1 cellular context compared by ENCODE assay signal in the genomic region with DNA sequence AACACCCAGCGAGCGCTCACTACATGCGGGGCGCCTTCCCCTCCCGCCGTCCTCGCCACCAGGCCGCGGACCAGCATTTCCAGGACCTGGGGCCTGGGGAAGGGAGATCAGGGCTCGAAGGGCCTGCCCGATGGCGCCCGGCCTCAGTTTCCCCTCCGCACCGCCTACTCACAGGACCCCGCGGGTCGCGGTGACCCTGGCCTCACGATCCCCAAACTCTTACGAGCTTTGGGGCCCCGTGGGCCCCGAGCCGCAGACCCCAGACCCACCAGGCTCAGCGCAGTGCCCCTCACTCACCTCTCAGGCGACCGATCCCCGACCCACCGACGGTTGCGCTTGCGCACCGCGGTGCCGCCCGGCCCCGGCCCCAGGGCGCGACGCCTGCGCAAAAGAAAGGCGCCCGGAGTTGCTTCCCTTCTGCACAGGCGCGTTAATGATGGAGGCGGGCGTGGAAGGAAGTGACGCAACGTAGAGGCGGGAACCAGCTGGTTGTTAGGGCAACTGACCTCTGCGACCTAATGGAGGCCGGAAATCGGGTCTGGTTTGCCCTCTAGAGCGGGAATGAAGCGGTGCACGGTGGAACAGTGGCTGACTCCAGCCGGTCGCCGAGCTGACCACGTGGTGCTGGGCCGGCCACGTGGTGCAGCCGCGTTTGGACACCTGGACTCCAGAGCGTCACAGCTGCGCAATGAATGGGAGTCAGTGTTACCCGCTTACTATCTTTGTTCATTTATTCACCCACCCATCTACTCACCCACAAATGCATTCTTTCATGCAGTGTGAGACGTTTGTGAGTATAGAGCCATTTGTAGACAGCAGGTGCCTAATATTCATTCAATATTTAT.
TF ChIP-seq lines count a peak whose summit lies in the region.

A gene with protein sequence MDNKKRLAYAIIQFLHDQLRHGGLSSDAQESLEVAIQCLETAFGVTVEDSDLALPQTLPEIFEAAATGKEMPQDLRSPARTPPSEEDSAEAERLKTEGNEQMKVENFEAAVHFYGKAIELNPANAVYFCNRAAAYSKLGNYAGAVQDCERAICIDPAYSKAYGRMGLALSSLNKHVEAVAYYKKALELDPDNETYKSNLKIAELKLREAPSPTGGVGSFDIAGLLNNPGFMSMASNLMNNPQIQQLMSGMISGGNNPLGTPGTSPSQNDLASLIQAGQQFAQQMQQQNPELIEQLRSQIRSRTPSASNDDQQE (minus strand): TSS at position 338 of the 845 bp plus-strand sequence. CDS start 14,205 bp downstream, outside the sequence.

TF ChIP-seq in HEK293, 187 proteins besides CTCF, POLR2A, EP300 and RAD21 (continued from another document):
- TF ChIP-seq, protein P1, sequence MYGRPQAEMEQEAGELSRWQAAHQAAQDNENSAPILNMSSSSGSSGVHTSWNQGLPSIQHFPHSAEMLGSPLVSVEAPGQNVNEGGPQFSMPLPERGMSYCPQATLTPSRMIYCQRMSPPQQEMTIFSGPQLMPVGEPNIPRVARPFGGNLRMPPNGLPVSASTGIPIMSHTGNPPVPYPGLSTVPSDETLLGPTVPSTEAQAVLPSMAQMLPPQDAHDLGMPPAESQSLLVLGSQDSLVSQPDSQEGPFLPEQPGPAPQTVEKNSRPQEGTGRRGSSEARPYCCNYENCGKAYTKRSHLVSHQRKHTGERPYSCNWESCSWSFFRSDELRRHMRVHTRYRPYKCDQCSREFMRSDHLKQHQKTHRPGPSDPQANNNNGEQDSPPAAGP (tag by site-specific recombination; IDR thresholded peaks at IDR 0.05), result 0 out of 2 replicates have a peak, but pooled peaks have one; percentile 16
- TF ChIP-seq ZFP37 (tag by site-specific recombination; IDR thresholded peaks at IDR 0.05) (no peak), ZFHX2 (tag by site-specific recombination; conservative IDR thresholded peaks at IDR 0.05) (peak; percentile 13), ZNF335 (tag by site-specific recombination; conservative IDR thresholded peaks at IDR 0.05) (peak; percentile 81), ZNF274 (IDR thresholded peaks at IDR 0.05; ENCODE audit: low read length) (no peak), ZNF274 (tag by site-specific recombination; IDR thresholded peaks at IDR 0.05; ENCODE audit: borderline replicate concordance) (no peak), ZBTB17 (tag by site-specific recombination; IDR thresholded peaks at IDR 0.05) (peak; percentile 45; the same call in 1 of the 2 replicates), ZNF350 (tag by site-specific recombination; IDR thresholded peaks at IDR 0.05) (no peak), SETDB1 (IDR thresholded peaks at IDR 0.05; ENCODE audit: insufficient read length, low read length) (peak; percentile 68), ZNF658 (tag by site-specific recombination; IDR thresholded peaks at IDR 0.05) (no peak), ZNF302 (tag by site-specific recombination; IDR thresholded peaks at IDR 0.05; ENCODE audit: low read depth) (no peak), HOXC10 (CRISPR knock-in tag; IDR thresholded peaks at IDR 0.05) (no peak), ZNF2 (tag by site-specific recombination; IDR thresholded peaks at IDR 0.05) (0 out of 2 replicates have a peak, but pooled peaks have one; percentile 31), REPIN1 (tag by site-specific recombination; IDR thresholded peaks at IDR 0.05; ENCODE audit: low read depth) (no peak), ZNF600 (tag by site-specific recombination; IDR thresholded peaks at IDR 0.05) (peak; percentile 86), OSR2 (tag by site-specific recombination; IDR thresholded peaks at IDR 0.05) (no peak), ZNF121 (tag by site-specific recombination; IDR thresholded peaks at IDR 0.05) (no peak), ZNF777 (tag by site-specific recombination; IDR thresholded peaks at IDR 0.05; ENCODE audit: borderline replicate concordance) (peak; percentile 84), ZNF416 (tag by site-specific recombination; IDR thresholded peaks at IDR 0.05) (no peak), ZNF529 (tag by site-specific recombination; IDR thresholded peaks at IDR 0.05; ENCODE audit: insufficient replicate concordance) (no peak), ZFP3 (tag by site-specific recombination; IDR thresholded peaks at IDR 0.05; ENCODE audit: low read depth) (no peak), SP7 (tag by site-specific recombination; IDR thresholded peaks at IDR 0.05) (peak; percentile 66), ZNF792 (tag by site-specific recombination; IDR thresholded peaks at IDR 0.05) (peak; percentile 94), ZBTB8A (tag by site-specific recombination; IDR thresholded peaks at IDR 0.05) (peak; percentile 57; the same call in 1 of the 2 replicates)
- TF ChIP-seq, protein P2, sequence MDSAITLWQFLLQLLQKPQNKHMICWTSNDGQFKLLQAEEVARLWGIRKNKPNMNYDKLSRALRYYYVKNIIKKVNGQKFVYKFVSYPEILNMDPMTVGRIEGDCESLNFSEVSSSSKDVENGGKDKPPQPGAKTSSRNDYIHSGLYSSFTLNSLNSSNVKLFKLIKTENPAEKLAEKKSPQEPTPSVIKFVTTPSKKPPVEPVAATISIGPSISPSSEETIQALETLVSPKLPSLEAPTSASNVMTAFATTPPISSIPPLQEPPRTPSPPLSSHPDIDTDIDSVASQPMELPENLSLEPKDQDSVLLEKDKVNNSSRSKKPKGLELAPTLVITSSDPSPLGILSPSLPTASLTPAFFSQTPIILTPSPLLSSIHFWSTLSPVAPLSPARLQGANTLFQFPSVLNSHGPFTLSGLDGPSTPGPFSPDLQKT (IDR thresholded peaks at IDR 0.05; ENCODE audit: borderline replicate concordance, low read depth, low read length), result no peak
- TF ChIP-seq, protein P3, sequence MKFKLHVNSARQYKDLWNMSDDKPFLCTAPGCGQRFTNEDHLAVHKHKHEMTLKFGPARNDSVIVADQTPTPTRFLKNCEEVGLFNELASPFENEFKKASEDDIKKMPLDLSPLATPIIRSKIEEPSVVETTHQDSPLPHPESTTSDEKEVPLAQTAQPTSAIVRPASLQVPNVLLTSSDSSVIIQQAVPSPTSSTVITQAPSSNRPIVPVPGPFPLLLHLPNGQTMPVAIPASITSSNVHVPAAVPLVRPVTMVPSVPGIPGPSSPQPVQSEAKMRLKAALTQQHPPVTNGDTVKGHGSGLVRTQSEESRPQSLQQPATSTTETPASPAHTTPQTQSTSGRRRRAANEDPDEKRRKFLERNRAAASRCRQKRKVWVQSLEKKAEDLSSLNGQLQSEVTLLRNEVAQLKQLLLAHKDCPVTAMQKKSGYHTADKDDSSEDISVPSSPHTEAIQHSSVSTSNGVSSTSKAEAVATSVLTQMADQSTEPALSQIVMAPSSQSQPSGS (tag by site-specific recombination; IDR thresholded peaks at IDR 0.05; ENCODE audit: low read depth), result no peak
- TF ChIP-seq, protein P4, sequence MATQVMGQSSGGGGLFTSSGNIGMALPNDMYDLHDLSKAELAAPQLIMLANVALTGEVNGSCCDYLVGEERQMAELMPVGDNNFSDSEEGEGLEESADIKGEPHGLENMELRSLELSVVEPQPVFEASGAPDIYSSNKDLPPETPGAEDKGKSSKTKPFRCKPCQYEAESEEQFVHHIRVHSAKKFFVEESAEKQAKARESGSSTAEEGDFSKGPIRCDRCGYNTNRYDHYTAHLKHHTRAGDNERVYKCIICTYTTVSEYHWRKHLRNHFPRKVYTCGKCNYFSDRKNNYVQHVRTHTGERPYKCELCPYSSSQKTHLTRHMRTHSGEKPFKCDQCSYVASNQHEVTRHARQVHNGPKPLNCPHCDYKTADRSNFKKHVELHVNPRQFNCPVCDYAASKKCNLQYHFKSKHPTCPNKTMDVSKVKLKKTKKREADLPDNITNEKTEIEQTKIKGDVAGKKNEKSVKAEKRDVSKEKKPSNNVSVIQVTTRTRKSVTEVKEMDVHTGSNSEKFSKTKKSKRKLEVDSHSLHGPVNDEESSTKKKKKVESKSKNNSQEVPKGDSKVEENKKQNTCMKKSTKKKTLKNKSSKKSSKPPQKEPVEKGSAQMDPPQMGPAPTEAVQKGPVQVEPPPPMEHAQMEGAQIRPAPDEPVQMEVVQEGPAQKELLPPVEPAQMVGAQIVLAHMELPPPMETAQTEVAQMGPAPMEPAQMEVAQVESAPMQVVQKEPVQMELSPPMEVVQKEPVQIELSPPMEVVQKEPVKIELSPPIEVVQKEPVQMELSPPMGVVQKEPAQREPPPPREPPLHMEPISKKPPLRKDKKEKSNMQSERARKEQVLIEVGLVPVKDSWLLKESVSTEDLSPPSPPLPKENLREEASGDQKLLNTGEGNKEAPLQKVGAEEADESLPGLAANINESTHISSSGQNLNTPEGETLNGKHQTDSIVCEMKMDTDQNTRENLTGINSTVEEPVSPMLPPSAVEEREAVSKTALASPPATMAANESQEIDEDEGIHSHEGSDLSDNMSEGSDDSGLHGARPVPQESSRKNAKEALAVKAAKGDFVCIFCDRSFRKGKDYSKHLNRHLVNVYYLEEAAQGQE (tag by site-specific recombination; IDR thresholded peaks at IDR 0.05), result no peak
- TF ChIP-seq, protein P5, sequence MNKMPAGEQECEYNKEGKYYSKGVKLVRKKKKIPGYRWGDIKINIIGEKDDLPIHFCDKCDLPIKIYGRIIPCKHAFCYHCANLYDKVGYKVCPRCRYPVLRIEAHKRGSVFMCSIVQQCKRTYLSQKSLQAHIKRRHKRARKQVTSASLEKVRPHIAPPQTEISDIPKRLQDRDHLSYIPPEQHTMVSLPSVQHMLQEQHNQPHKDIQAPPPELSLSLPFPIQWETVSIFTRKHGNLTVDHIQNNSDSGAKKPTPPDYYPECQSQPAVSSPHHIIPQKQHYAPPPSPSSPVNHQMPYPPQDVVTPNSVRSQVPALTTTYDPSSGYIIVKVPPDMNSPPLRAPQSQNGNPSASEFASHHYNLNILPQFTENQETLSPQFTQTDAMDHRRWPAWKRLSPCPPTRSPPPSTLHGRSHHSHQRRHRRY (tag by site-specific recombination; IDR thresholded peaks at IDR 0.05), result no peak
